ENCODE assay signal across 8 cellular contexts in genomic region chr5:14946813-14947640, GRCh38.
DNase-seq lines count a peak whose midpoint lies in the region; FAIRE-seq and TF ChIP-seq lines count a peak whose summit lies in the region.

No MANE protein-coding gene starts in this region.

- H2AFZ ChIP-seq in keratinocyte (ENCODE audit: control insufficient read depth, low read length), result no peak overlapping the region

- H3K27ac Mint-ChIP-seq in activated naive CD4-positive, alpha-beta T cell treated with anti-CD3 and anti-CD28 coated beads for 36 hours, result peak overlapping the region; percentile 62

- H3K4me1 Mint-ChIP-seq in activated naive CD4-positive, alpha-beta T cell treated with anti-CD3 and anti-CD28 coated beads for 36 hours (ENCODE audit: low read depth), result peaks cover 21% of the 10 kb centered on the region

- H3K4me3 ChIP-seq in keratinocyte (ENCODE audit: control insufficient read depth in 2 of 3, extremely low read depth in 1 of 3, insufficient read depth in 2 of 3, low read depth in 1 of 3, low read length in 3 of 3), result no peak overlapping the region

- H3K79me2 ChIP-seq in keratinocyte (ENCODE audit: control insufficient read depth, insufficient read depth, low read length), result no peaks in the 10 kb centered on the region

- no peaks in the 10 kb centered on the region for H3K36me3 Mint-ChIP-seq in activated naive CD4-positive, alpha-beta T cell treated with anti-CD3 and anti-CD28 coated beads for 36 hours (ENCODE audit: low read depth)

- no peaks in the 10 kb centered on the region for H3K27me3 ChIP-seq in keratinocyte (ENCODE audit: control insufficient read depth, extremely low read depth, insufficient read depth, low read length)

- H3K9me3 ChIP-seq in keratinocyte (ENCODE audit: control insufficient read depth, low read depth, low read length), result no peaks in the 10 kb centered on the region

- dilution Hi-C loops in keratinocyte (cut with MboI; ENCODE audit: extremely low pct_ligation_motif_present, low sequenced_read_pairs), result no loop called here

- H3K4me1 ChIP-seq in keratinocyte (ENCODE audit: control insufficient read depth, extremely low read depth, insufficient read depth, low read length), result peaks cover 2% of the 10 kb centered on the region

- FAIRE-seq in keratinocyte (lab: Jason Lieb, UNC), result peak; percentile 88

- H3K4me2 ChIP-seq in keratinocyte (ENCODE audit: control insufficient read depth, extremely low read depth, insufficient read depth, low read depth, low read length), result no peak overlapping the region

- H3K27me3 Mint-ChIP-seq in activated naive CD4-positive, alpha-beta T cell treated with anti-CD3 and anti-CD28 coated beads for 36 hours (ENCODE audit: low read depth), result no peaks in the 10 kb centered on the region

- no peak overlapping the region for H3K27ac ChIP-seq in 22Rv1
- no peak overlapping the region for H3K27ac ChIP-seq in keratinocyte (ENCODE audit: control insufficient read depth, insufficient read depth, low read length)

- CTCF ChIA-PET in HEK293T (lab: Yijun Ruan, JAX), result interaction anchor here (1.4 kb wide), 1 partner anchor 56 kb away, joined by 3 read pairs; no protein-coding TSS in a partner anchor
- CTCF ChIA-PET in activated naive CD4-positive, alpha-beta T cell treated with anti-CD3 and anti-CD28 coated beads for 36 hours (lab: Charles Lee), result interaction anchor here (0.6 to 1.8 kb wide), 7 partner anchors 8 to 220 kb away, joined by 3 to 8 read pairs (median 5); no protein-coding TSS in a partner anchor

- intact Hi-C loops in activated naive CD4-positive, alpha-beta T cell treated with anti-CD3 and anti-CD28 coated beads for 36 hours (cut with micrococcal nuclease), result loop anchor here (1.0 to 2.0 kb wide), 5 partner anchors 46 to 220 kb away; partner anchors contain the start of gene ANKH

- DNase-seq in ELF-1 (ENCODE audit: low read depth, low spot score), result peak; percentile 4
- DNase-seq in HEK293T (ENCODE audit: extremely low spot score), result peak; percentile 29
- DNase-seq in NCI-H446 treated with DMSO at 0.1 percent for 48 hours (lab: John Stamatoyannopoulos, UW), result peak; percentile 36
- DNase-seq in activated naive CD4-positive, alpha-beta T cell treated with anti-CD3 and anti-CD28 coated beads for 36 hours, result peak; percentile 59
- no peak for DNase-seq in keratinocyte (ENCODE audit: low read depth, low spot score)
- no peak for DNase-seq in GM19240 (ENCODE audit: insufficient read length, low spot score)
- DNase-seq in NCI-H1048 (lab: John Stamatoyannopoulos, UW), result no peak

- no peaks in the 10 kb centered on the region for H3K36me3 ChIP-seq in keratinocyte (ENCODE audit: control insufficient read depth in 2 of 2, extremely low read depth in 1 of 2, insufficient read depth in 2 of 2, low read length in 2 of 2)

- POLR2A ChIA-PET in HEK293T (lab: Yijun Ruan, JAX), result no interaction called here

- no peaks in the 10 kb centered on the region for H3K9me1 ChIP-seq in keratinocyte (ENCODE audit: control insufficient read depth, extremely low read depth, insufficient read depth, low read length)

- TF ChIP-seq CTCF in 22Rv1 (IDR thresholded peaks at IDR 0.05) (peak; percentile 76), keratinocyte (optimal IDR thresholded peaks at IDR 0.05 in 1 of 3, IDR thresholded peaks at IDR 0.05 in 1 of 3, conservative IDR thresholded peaks at IDR 0.05 in 1 of 3; ENCODE audit: extremely low read depth in 1 of 3, insufficient read depth in 2 of 3, low read length in 3 of 3) (peak; percentile 50 to 71 (median 62))

- no peaks in the 10 kb centered on the region for H4K20me1 ChIP-seq in keratinocyte (ENCODE audit: control insufficient read depth, extremely low read depth, insufficient read depth, low read length)

- no peak overlapping the region for H3K4me3 Mint-ChIP-seq in activated naive CD4-positive, alpha-beta T cell treated with anti-CD3 and anti-CD28 coated beads for 36 hours

- no peak overlapping the region for H3K9ac ChIP-seq in keratinocyte (ENCODE audit: control insufficient read depth, extremely low read depth, insufficient read depth, low read length)

- H3K9me3 Mint-ChIP-seq in activated naive CD4-positive, alpha-beta T cell treated with anti-CD3 and anti-CD28 coated beads for 36 hours, result no peaks in the 10 kb centered on the region

TF ChIP-seq in HEK293T, 16 proteins besides CTCF, POLR2A, EP300 and RAD21:
- no peak for TF ChIP-seq L3MBTL2 (conservative IDR thresholded peaks at IDR 0.05)
- TF ChIP-seq FOXK2 (IDR thresholded peaks at IDR 0.05), result no peak
- TF ChIP-seq PKNOX1 (IDR thresholded peaks at IDR 0.05), result no peak
- TF ChIP-seq CTBP1 (IDR thresholded peaks at IDR 0.05; ENCODE audit: borderline replicate concordance), result no peak
- TF ChIP-seq HDGF (IDR thresholded peaks at IDR 0.05; ENCODE audit: borderline replicate concordance), result no peak
TF ChIP-seq in HEK293T: peak in this region for 0.

Comparison
In these comparisons a context has a peak if more than half of its experiments do, and no peak if none do; other contexts are left out.
1. DNase-seq: peak in ELF-1 (single experiment), HEK293T (single experiment), NCI-H446 treated with DMSO at 0.1 percent for 48 hours (single experiment) and activated naive CD4-positive, alpha-beta T cell treated with anti-CD3 and anti-CD28 coated beads for 36 hours (single experiment); none in keratinocyte (single experiment), GM19240 (single experiment) and NCI-H1048 (single experiment).